In genomic region chr5:113153512-113154097, GRCh38 we compare ENCODE assay signal across 13 cellular contexts.
"Had no signal": no experiment of that assay in that cellular context is flagged by ENCODE, and none has a peak within 500 bp of the region (broad histone marks: within the 10 kb centered on the region; RNA-seq: fewer than 3 reads in every experiment).

No MANE protein-coding gene starts in this region.

- DNase-seq: activated CD4-positive, alpha-beta T cell treated with anti-CD3 and anti-CD28 coated beads, Interleukin-2, amount 50 U/mL, for 4 hours; activated CD4-positive, CD25-positive, alpha-beta regulatory T cell treated with anti-CD3 and anti-CD28 coated beads, Interleukin-2, amount 50 U/mL, for 72 hours; activated naive CD4-positive, alpha-beta T cell; activated T-cell treated with anti-CD3 and anti-CD28 coated beads for 4 hours; colonic mucosa; esophagus squamous epithelium; left lung; mucosa of descending colon; naive thymus-derived CD4-positive, alpha-beta T cell; posterior cingulate gyrus; stimulated activated CD4-positive, alpha-beta T cell treated with anti-CD3 and anti-CD28 coated beads, Interleukin-2, amount 100 ng/mL, for 48 hours; thyroid gland had no signal

- H3K4me3 ChIP-seq: colonic mucosa, esophagus squamous epithelium, left lung, mucosa of descending colon, thyroid gland had no signal

- H3K36me3 ChIP-seq: colonic mucosa, left lung, thyroid gland had no signal

- H3K4me1 ChIP-seq: colonic mucosa, esophagus squamous epithelium, left lung, thyroid gland had no signal

- H3K9me3 ChIP-seq: colonic mucosa, esophagus squamous epithelium, left lung, mucosa of descending colon, thyroid gland had no signal

- H3K4me1 Mint-ChIP-seq: naive thymus-derived CD4-positive, alpha-beta T cell; stimulated activated memory B cell treated with anti-CD40 and anti-IgM and Interleukin-4, amounts not matched to agents 10 μg/mL and 1 μg/mL and 100 μg/mL, for 72 hours had no signal

- H3K9me3 Mint-ChIP-seq: stimulated activated memory B cell treated with anti-CD40 and anti-IgM and Interleukin-4, amounts not matched to agents 10 μg/mL and 1 μg/mL and 100 μg/mL, for 72 hours had no signal

- H3K27ac ChIP-seq: colonic mucosa, esophagus squamous epithelium, left lung, thyroid gland had no signal

- H3K36me3 Mint-ChIP-seq: stimulated activated memory B cell treated with anti-CD40 and anti-IgM and Interleukin-4, amounts not matched to agents 10 μg/mL and 1 μg/mL and 100 μg/mL, for 72 hours had no signal

- H3K27me3 ChIP-seq: colonic mucosa, esophagus squamous epithelium, left lung, thyroid gland had no signal

- H3K4me3 Mint-ChIP-seq: naive thymus-derived CD4-positive, alpha-beta T cell; stimulated activated memory B cell treated with anti-CD40 and anti-IgM and Interleukin-4, amounts not matched to agents 10 μg/mL and 1 μg/mL and 100 μg/mL, for 72 hours had no signal

- H3K27ac Mint-ChIP-seq: naive thymus-derived CD4-positive, alpha-beta T cell; stimulated activated memory B cell treated with anti-CD40 and anti-IgM and Interleukin-4, amounts not matched to agents 10 μg/mL and 1 μg/mL and 100 μg/mL, for 72 hours had no signal
